ENCODE assay signal across 31 cellular contexts in genomic region chr19:50308991-50309390, GRCh38. TPM values are rescaled to one million over a fixed set of nuclear protein-coding genes. Genes with fewer than 3 reads are reported as not detected.
"Had no signal": no experiment of that assay in that cellular context is flagged by ENCODE, and none has a peak within 500 bp of the region (broad histone marks: within the 10 kb centered on the region; RNA-seq: fewer than 3 reads in every experiment).

No MANE protein-coding gene starts in this region.

- H3K36me3 Mint-ChIP-seq: activated CD4-positive, alpha-beta memory T cell treated with anti-CD3 and anti-CD28 coated beads for 36 hours; activated CD8-positive, alpha-beta memory T cell treated with anti-CD3 and anti-CD28 coated beads, Interleukin-2, amount 10 ng/mL, durations not matched to agents 7 days and 5 days; activated naive CD4-positive, alpha-beta T cell treated with anti-CD3 and anti-CD28 coated beads, Interleukin-2, amount 10 ng/mL, durations not matched to agents 7 days and 5 days; activated naive CD8-positive, alpha-beta T cell treated with anti-CD3 and anti-CD28 coated beads, Interleukin-2, amount 10 ng/mL, durations not matched to agents 7 days and 5 days; T-cell had no signal

- H3K27ac ChIP-seq: brain microvascular endothelial cell, colonic mucosa had no signal

- H3K4me1 ChIP-seq: colonic mucosa had no signal

- H3K9me3 Mint-ChIP-seq: activated CD4-positive, alpha-beta memory T cell treated with anti-CD3 and anti-CD28 coated beads for 36 hours; activated CD4-positive, alpha-beta T cell treated with anti-CD3 and anti-CD28 coated beads, Interleukin-2, amount 10 ng/mL, durations not matched to agents 24 days and 14 days; activated naive CD4-positive, alpha-beta T cell treated with anti-CD3 and anti-CD28 coated beads, Interleukin-2, amount 10 ng/mL, durations not matched to agents 7 days and 5 days; activated naive CD4-positive, alpha-beta T cell treated with anti-CD3 and anti-CD28 coated beads, Interleukin-2, amount 50 U/mL, for 72 hours; activated naive CD8-positive, alpha-beta T cell treated with anti-CD3 and anti-CD28 coated beads, Interleukin-2, amount 10 ng/mL, durations not matched to agents 7 days and 5 days; activated T-helper 1 cell treated with anti-CD3 and anti-CD28 coated beads, Interleukin-12 subunit alpha, Interleukin-12 subunit beta, Interleukin-2, Interleukin-4 antibody, amounts not matched to agents 30 ng/mL and 10 ng/mL and 1 ng/mL, durations not matched to agents 14 hours and 24 hours and 36 hours; activated T-helper 2 cell treated with anti-CD3 and anti-CD28 coated beads, Interferon-gamma antibody, Interleukin-2, Interleukin-4, amounts not matched to agents 10 μg/mL and 5 μg/mL and 100 μg/mL, durations not matched to agents 14 hours and 24 hours and 36 hours; T-helper 1 cell treated with Interleukin-12 subunit alpha and Interleukin-12 subunit beta and Interleukin-4 antibody, amounts not matched to agents 30 μg/mL and 1 μg/mL, for 36 hours; T-helper 2 cell treated with Interferon-gamma antibody and Interleukin-4, amounts not matched to agents 5 μg/mL and 100 μg/mL, for 36 hours had no signal

- H3K4me3 Mint-ChIP-seq: activated CD4-positive, alpha-beta memory T cell treated with anti-CD3 and anti-CD28 coated beads for 36 hours; activated CD4-positive, alpha-beta T cell treated with anti-CD3 and anti-CD28 coated beads for 36 hours; activated CD4-positive, alpha-beta T cell treated with anti-CD3 and anti-CD28 coated beads, Interleukin-2, amount 10 ng/mL, durations not matched to agents 24 days and 14 days; activated CD8-positive, alpha-beta memory T cell treated with anti-CD3 and anti-CD28 coated beads, Interleukin-2, amount 10 ng/mL, durations not matched to agents 7 days and 5 days; activated CD8-positive, alpha-beta T cell treated with anti-CD3 and anti-CD28 coated beads, Interleukin-2, amount 10 ng/mL, durations not matched to agents 7 days and 5 days; activated naive CD4-positive, alpha-beta T cell treated with anti-CD3 and anti-CD28 coated beads, Interleukin-2, amount 10 ng/mL, durations not matched to agents 7 days and 5 days; activated naive CD8-positive, alpha-beta T cell treated with anti-CD3 and anti-CD28 coated beads, Interleukin-2, amount 10 ng/mL, durations not matched to agents 7 days and 5 days; activated T-helper 1 cell treated with anti-CD3 and anti-CD28 coated beads, Interleukin-12 subunit alpha, Interleukin-12 subunit beta, Interleukin-2, Interleukin-4 antibody, amounts not matched to agents 30 ng/mL and 10 ng/mL and 1 ng/mL, durations not matched to agents 14 hours and 24 hours and 36 hours; T-cell; T-helper 1 cell treated with Interleukin-12 subunit alpha and Interleukin-12 subunit beta and Interleukin-4 antibody, amounts not matched to agents 30 μg/mL and 1 μg/mL, for 36 hours; T-helper 2 cell treated with Interferon-gamma antibody and Interleukin-4, amounts not matched to agents 5 μg/mL and 100 μg/mL, for 36 hours had no signal

- H3K4me3 ChIP-seq: colonic mucosa had no signal

- H3K9me3 ChIP-seq: colonic mucosa had no signal

- H3K4me1 Mint-ChIP-seq: activated CD4-positive, alpha-beta T cell treated with anti-CD3 and anti-CD28 coated beads, Interleukin-2, amount 10 ng/mL, durations not matched to agents 24 days and 14 days; activated CD8-positive, alpha-beta memory T cell treated with anti-CD3 and anti-CD28 coated beads, Interleukin-2, amount 10 ng/mL, durations not matched to agents 7 days and 5 days; activated naive CD4-positive, alpha-beta T cell treated with anti-CD3 and anti-CD28 coated beads, Interleukin-2, amount 10 ng/mL, durations not matched to agents 7 days and 5 days had no signal

- H3K27ac Mint-ChIP-seq: activated CD4-positive, alpha-beta memory T cell treated with anti-CD3 and anti-CD28 coated beads for 36 hours; activated CD4-positive, alpha-beta T cell treated with anti-CD3 and anti-CD28 coated beads for 36 hours; activated CD4-positive, alpha-beta T cell treated with anti-CD3 and anti-CD28 coated beads, Interleukin-2, amount 10 ng/mL, durations not matched to agents 24 days and 14 days; activated CD8-positive, alpha-beta memory T cell treated with anti-CD3 and anti-CD28 coated beads, Interleukin-2, amount 10 ng/mL, durations not matched to agents 7 days and 5 days; activated CD8-positive, alpha-beta T cell treated with anti-CD3 and anti-CD28 coated beads, Interleukin-2, amount 10 ng/mL, durations not matched to agents 7 days and 5 days; activated naive CD4-positive, alpha-beta T cell treated with anti-CD3 and anti-CD28 coated beads, Interleukin-2, amount 10 ng/mL, durations not matched to agents 7 days and 5 days; activated naive CD4-positive, alpha-beta T cell treated with anti-CD3 and anti-CD28 coated beads, Interleukin-2, amount 50 U/mL, for 72 hours; activated naive CD8-positive, alpha-beta T cell treated with anti-CD3 and anti-CD28 coated beads, Interleukin-2, amount 10 ng/mL, durations not matched to agents 7 days and 5 days; activated T-helper 1 cell treated with anti-CD3 and anti-CD28 coated beads, Interleukin-12 subunit alpha, Interleukin-12 subunit beta, Interleukin-2, Interleukin-4 antibody, amounts not matched to agents 30 ng/mL and 10 ng/mL and 1 ng/mL, durations not matched to agents 14 hours and 24 hours and 36 hours; activated T-helper 2 cell treated with anti-CD3 and anti-CD28 coated beads, Interferon-gamma antibody, Interleukin-2, Interleukin-4, amounts not matched to agents 10 μg/mL and 5 μg/mL and 100 μg/mL, durations not matched to agents 14 hours and 24 hours and 36 hours; T-cell; T-helper 1 cell treated with Interleukin-12 subunit alpha and Interleukin-12 subunit beta and Interleukin-4 antibody, amounts not matched to agents 30 μg/mL and 1 μg/mL, for 36 hours; T-helper 2 cell treated with Interferon-gamma antibody and Interleukin-4, amounts not matched to agents 5 μg/mL and 100 μg/mL, for 36 hours had no signal

- H3K36me3 ChIP-seq: brain microvascular endothelial cell had no signal

- DNase-seq: activated CD4-positive, alpha-beta memory T cell treated with anti-CD3 and anti-CD28 coated beads for 36 hours; activated CD4-positive, alpha-beta T cell treated with anti-CD3 and anti-CD28 coated beads for 36 hours; activated CD4-positive, alpha-beta T cell treated with anti-CD3 and anti-CD28 coated beads, Interleukin-2, amount 10 ng/mL, durations not matched to agents 24 days and 14 days; activated CD4-positive, CD25-positive, alpha-beta regulatory T cell; activated CD4-positive, CD25-positive, alpha-beta regulatory T cell treated with anti-CD3 and anti-CD28 coated beads, Interleukin-2, amount 50 U/mL, for 72 hours; activated CD8-positive, alpha-beta memory T cell treated with anti-CD3 and anti-CD28 coated beads, Interleukin-2, amount 10 ng/mL, durations not matched to agents 7 days and 5 days; activated CD8-positive, alpha-beta memory T cell treated with anti-CD3 and anti-CD28 coated beads, Interleukin-2, amount 50 U/mL, for 4 hours; activated CD8-positive, alpha-beta T cell treated with anti-CD3 and anti-CD28 coated beads, Interleukin-2, amount 10 ng/mL, durations not matched to agents 7 days and 5 days; activated effector memory CD4-positive, alpha-beta T cell treated with anti-CD3 and anti-CD28 coated beads, Interleukin-2, amount 50 U/mL, for 16 hours; activated naive CD4-positive, alpha-beta T cell; activated naive CD4-positive, alpha-beta T cell treated with anti-CD3 and anti-CD28 coated beads, Interleukin-2, amount 10 ng/mL, durations not matched to agents 7 days and 5 days; activated naive CD8-positive, alpha-beta T cell treated with anti-CD3 and anti-CD28 coated beads, Interleukin-2, amount 10 ng/mL, durations not matched to agents 7 days and 5 days; activated T-cell treated with anti-CD3 and anti-CD28 coated beads, Interleukin-2, amount 50 U/mL, for 1 hour; activated T-cell treated with anti-CD3 and anti-CD28 coated beads, Interleukin-2, amount 50 U/mL, for 48 hours; anterior cingulate cortex; brain microvascular endothelial cell; caudate nucleus; colonic mucosa; effector CD8-positive, alpha-beta T cell; foreskin fibroblast; head of caudate nucleus; T-cell; T1000 had no signal

RNA-seq across cellular contexts. Expression of gene KCNC3, which starts 20.2 kb away (rescaled TPM):
- total RNA-seq: astrocyte, bronchial epithelial cell had no signal

RNA-seq across cellular contexts. Expression of gene NAPSA, which starts 56.4 kb away (rescaled TPM):
- total RNA-seq: astrocyte, frontal cortex had no signal
